In the genomic region with DNA sequence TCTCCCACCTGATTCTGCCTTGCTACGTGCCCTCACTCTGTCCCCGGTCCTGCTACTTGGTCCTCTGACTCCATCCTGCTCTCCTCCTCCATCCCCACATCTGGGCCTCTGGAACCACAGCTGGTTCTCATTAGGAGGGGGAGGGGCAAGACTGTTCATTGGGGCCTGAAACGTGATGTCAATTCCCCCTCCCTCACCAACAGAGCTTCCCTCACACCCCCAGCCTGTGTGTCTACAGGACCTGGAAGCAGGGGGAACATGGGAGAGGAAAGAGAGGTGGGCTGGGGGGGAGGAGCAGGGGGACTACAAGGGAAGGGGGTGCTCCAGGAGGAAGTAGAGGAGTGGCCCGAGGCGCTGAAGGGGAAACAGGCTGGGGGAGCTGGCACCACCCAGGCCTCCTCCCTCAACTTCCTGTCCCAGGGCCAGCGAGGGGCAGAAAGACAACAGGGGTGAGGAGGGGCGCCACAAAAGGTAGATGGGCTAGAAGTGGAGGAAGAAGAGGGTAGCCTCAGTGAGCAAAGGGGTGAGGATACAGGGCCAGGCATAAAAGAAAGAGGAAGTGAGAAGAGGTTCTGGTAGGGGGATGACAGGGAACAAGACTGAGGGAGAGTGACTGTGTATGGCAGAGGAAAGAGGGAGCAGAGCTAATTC, we compare ENCODE assay signal across 8 cellular contexts. TPM values are rescaled to one million over a fixed set of nuclear protein-coding genes. Genes with fewer than 3 reads are reported as not detected.
DNase-seq lines count a peak whose midpoint lies in the region; ATAC-seq and TF ChIP-seq lines count a peak whose summit lies in the region.

No MANE protein-coding gene starts in this region.

- H3K4me1 ChIP-seq in CD4-positive, alpha-beta memory T cell (ENCODE audit: insufficient read depth, low read length) = peaks cover 44% of the 10 kb centered on the region
- peaks cover 0 to 35% (median 21%) of the 10 kb centered on the region in 4 donors for H3K4me1 ChIP-seq in tibial artery

- peaks cover 0 to 12% (median 0%) of the 10 kb centered on the region in 4 donors for H3K4me1 Mint-ChIP-seq in CD4-positive, alpha-beta memory T cell
- no peaks in the 10 kb centered on the region for H3K4me1 Mint-ChIP-seq in activated CD4-positive, alpha-beta memory T cell treated with anti-CD3 and anti-CD28 coated beads, Interleukin-2, amount 10 ng/mL, durations not matched to agents 7 days and 5 days
- H3K4me1 Mint-ChIP-seq in immature natural killer cell = no peaks in the 10 kb centered on the region

- H3K27ac Mint-ChIP-seq in CD4-positive, alpha-beta memory T cell = no peak overlapping the region
- H3K27ac Mint-ChIP-seq in activated CD4-positive, alpha-beta memory T cell treated with anti-CD3 and anti-CD28 coated beads, Interleukin-2, amount 10 ng/mL, durations not matched to agents 7 days and 5 days = no peak overlapping the region
- H3K27ac Mint-ChIP-seq in immature natural killer cell = no peak overlapping the region

- no peaks in the 10 kb centered on the region for H3K36me3 ChIP-seq in CD4-positive, alpha-beta memory T cell (ENCODE audit: insufficient read depth, low read length)
- no peaks in the 10 kb centered on the region for H3K36me3 ChIP-seq in tibial artery

- no peaks in the 10 kb centered on the region for H3K27me3 ChIP-seq in CD4-positive, alpha-beta memory T cell (ENCODE audit: insufficient read depth, low read length)
- H3K27me3 ChIP-seq in tibial artery = no peaks in the 10 kb centered on the region

- DNase-seq in CD4-positive, alpha-beta memory T cell = peak in 3 of 5 donors; percentile 22 to 31 (median 22)
- peak; percentile 36 for DNase-seq in activated CD4-positive, alpha-beta memory T cell treated with anti-CD3 and anti-CD28 coated beads, Interleukin-2, amount 10 ng/mL, durations not matched to agents 7 days and 5 days
- DNase-seq in immature natural killer cell = peak; percentile 15 to 25 (median 16)
- no peak for DNase-seq in tibial artery
- DNase-seq in DMS 273 (lab: John Stamatoyannopoulos, UW; ENCODE audit: unreplicated experiment) = no peak
- DNase-seq in NCI-H1092 treated with DMSO at 0.1 percent for 48 hours (lab: John Stamatoyannopoulos, UW) = no peak

- peak overlapping the region; percentile 54 for H3K27ac ChIP-seq in CD4-positive, alpha-beta memory T cell (ENCODE audit: low read depth, low read length)
- H3K27ac ChIP-seq in tibial artery = peak overlapping the region; percentile 59 to 68

- H3K27me3 Mint-ChIP-seq in CD4-positive, alpha-beta memory T cell = no peaks in the 10 kb centered on the region
- H3K27me3 Mint-ChIP-seq in activated CD4-positive, alpha-beta memory T cell treated with anti-CD3 and anti-CD28 coated beads, Interleukin-2, amount 10 ng/mL, durations not matched to agents 7 days and 5 days = no peaks in the 10 kb centered on the region
- H3K27me3 Mint-ChIP-seq in immature natural killer cell (ENCODE audit: low read depth in 3 of 3) = no peaks in the 10 kb centered on the region

- POLR2A ChIA-PET in CD4-positive, alpha-beta memory T cell (lab: Charles Lee; ENCODE audit: partially characterized antibody) = interaction anchor here (0.6 to 3.3 kb wide), 20 partner anchors 8 to 165 kb away, joined by 3 to 37 read pairs (median 7); partner anchors contain the start of genes ARFIP2, DCHS1, ILK and MRPL17
- POLR2A ChIA-PET in activated CD4-positive, alpha-beta memory T cell treated with anti-CD3 and anti-CD28 coated beads, Interleukin-2, amount 10 ng/mL, durations not matched to agents 7 days and 5 days (lab: Charles Lee) = interaction anchor here (1.1 to 2.1 kb wide), 5 partner anchors 16 to 35 kb away, joined by 3 to 20 read pairs (median 5); partner anchors contain the start of genes TAF10 and TPP1

- no peak overlapping the region for H3K4me3 Mint-ChIP-seq in CD4-positive, alpha-beta memory T cell
- no peak overlapping the region for H3K4me3 Mint-ChIP-seq in activated CD4-positive, alpha-beta memory T cell treated with anti-CD3 and anti-CD28 coated beads, Interleukin-2, amount 10 ng/mL, durations not matched to agents 7 days and 5 days
- H3K4me3 Mint-ChIP-seq in immature natural killer cell = no peak overlapping the region

- intact Hi-C loops in CD4-positive, alpha-beta memory T cell (cut with micrococcal nuclease) = loop anchor here (2.0 kb wide), 1 partner anchor 20 kb away; no protein-coding TSS in a partner anchor
- intact Hi-C loops in tibial artery (cut with DNase I; ENCODE audit: low total_unique reads) = no loop called here

- no peaks in the 10 kb centered on the region for H3K36me3 Mint-ChIP-seq in CD4-positive, alpha-beta memory T cell
- H3K36me3 Mint-ChIP-seq in activated CD4-positive, alpha-beta memory T cell treated with anti-CD3 and anti-CD28 coated beads, Interleukin-2, amount 10 ng/mL, durations not matched to agents 7 days and 5 days (ENCODE audit: low read depth) = no peaks in the 10 kb centered on the region
- H3K36me3 Mint-ChIP-seq in immature natural killer cell = no peaks in the 10 kb centered on the region

- ATAC-seq in GM19395 (IDR thresholded peaks at IDR 0.05; ENCODE audit: unreplicated experiment) (peak; percentile 96), HG03354 (IDR thresholded peaks at IDR 0.05; ENCODE audit: poor library complexity, severe bottlenecking, unreplicated experiment) (peak; percentile 90)

- no peaks in the 10 kb centered on the region for H3K9me3 ChIP-seq in CD4-positive, alpha-beta memory T cell (ENCODE audit: control insufficient read depth in 1 of 2, low read length in 2 of 2)
- H3K9me3 ChIP-seq in tibial artery = no peaks in the 10 kb centered on the region

- CTCF ChIA-PET in CD4-positive, alpha-beta memory T cell (lab: Charles Lee; ENCODE audit: partially characterized antibody) = interaction anchor here (1.2 to 2.8 kb wide), 10 partner anchors 13 to 59 kb away, joined by 3 to 16 read pairs (median 5); partner anchors contain the start of genes MRPL17, TAF10 and TPP1
- CTCF ChIA-PET in activated CD4-positive, alpha-beta memory T cell treated with anti-CD3 and anti-CD28 coated beads, Interleukin-2, amount 10 ng/mL, durations not matched to agents 7 days and 5 days (lab: Charles Lee) = interaction anchor here (0.7 to 3.3 kb wide), 7 partner anchors 12 to 203 kb away, joined by 3 to 18 read pairs (median 3); partner anchors contain the start of gene TPP1

- H3K4me3 ChIP-seq in CD4-positive, alpha-beta memory T cell (ENCODE audit: low read length in 2 of 2) = peak overlapping the region; percentile 8 to 26
- no peak overlapping the region for H3K4me3 ChIP-seq in tibial artery

- no peak for TF ChIP-seq CTCF in tibial artery (IDR thresholded peaks at IDR 0.05)

- no peaks in the 10 kb centered on the region for H3K9me3 Mint-ChIP-seq in CD4-positive, alpha-beta memory T cell
- no peaks in the 10 kb centered on the region for H3K9me3 Mint-ChIP-seq in activated CD4-positive, alpha-beta memory T cell treated with anti-CD3 and anti-CD28 coated beads, Interleukin-2, amount 10 ng/mL, durations not matched to agents 7 days and 5 days
- H3K9me3 Mint-ChIP-seq in immature natural killer cell = no peaks in the 10 kb centered on the region

RNA-seq across cellular contexts. Expression of gene DCHS1, which starts 8.9 kb away (rescaled TPM):
- total RNA-seq in CD4-positive, alpha-beta memory T cell = 1 to 10 TPM; 6.4 to 6.7 TPM
- 1 to 10 TPM in 1 of 2 donors, under 1 TPM in 1; 0.47 to 2.5 TPM for polyA plus RNA-seq in CD4-positive, alpha-beta memory T cell
- under 1 TPM; 0.23 to 0.25 TPM for total RNA-seq in activated CD4-positive, alpha-beta memory T cell treated with anti-CD3 and anti-CD28 coated beads, Interleukin-2, amount 10 ng/mL, durations not matched to agents 7 days and 5 days
- under 1 TPM in 2 of 3 donors, not detected in 1; 0.10 to 0.11 TPM for polyA plus RNA-seq in immature natural killer cell

RNA-seq across cellular contexts. Expression of gene TPP1, which starts 27.5 kb away (rescaled TPM):
- total RNA-seq in CD4-positive, alpha-beta memory T cell = 100 to 1,000 TPM; 194 to 198 TPM
- 100 to 1,000 TPM; 103 to 144 TPM for polyA plus RNA-seq in CD4-positive, alpha-beta memory T cell
- total RNA-seq in activated CD4-positive, alpha-beta memory T cell treated with anti-CD3 and anti-CD28 coated beads, Interleukin-2, amount 10 ng/mL, durations not matched to agents 7 days and 5 days = 100 to 1,000 TPM; 130 to 131 TPM
- 100 to 1,000 TPM; 110 to 225 (median 167) TPM for polyA plus RNA-seq in immature natural killer cell

RNA-seq across cellular contexts. Expression of gene TAF10, which starts 34.7 kb away (rescaled TPM):
- total RNA-seq in CD4-positive, alpha-beta memory T cell = 100 to 1,000 TPM; 116 to 120 TPM
- polyA plus RNA-seq in CD4-positive, alpha-beta memory T cell = 100 to 1,000 TPM; 171 to 367 TPM
- total RNA-seq in activated CD4-positive, alpha-beta memory T cell treated with anti-CD3 and anti-CD28 coated beads, Interleukin-2, amount 10 ng/mL, durations not matched to agents 7 days and 5 days = 100 to 1,000 TPM; 159 to 161 TPM
- polyA plus RNA-seq in immature natural killer cell = 100 to 1,000 TPM; 329 to 365 (median 334) TPM

RNA-seq across cellular contexts. Expression of gene MRPL17, which starts 36.4 kb away (rescaled TPM):
- 10 to 100 TPM; 33.4 to 36.9 TPM for total RNA-seq in CD4-positive, alpha-beta memory T cell
- 10 to 100 TPM; 12.7 to 42.6 TPM for polyA plus RNA-seq in CD4-positive, alpha-beta memory T cell
- 10 to 100 TPM; 54.1 to 56.3 TPM for total RNA-seq in activated CD4-positive, alpha-beta memory T cell treated with anti-CD3 and anti-CD28 coated beads, Interleukin-2, amount 10 ng/mL, durations not matched to agents 7 days and 5 days
- 10 to 100 TPM in 2 of 3 donors, 1 to 10 TPM in 1; 4.6 to 17.0 (median 13.7) TPM for polyA plus RNA-seq in immature natural killer cell

RNA-seq across cellular contexts. Expression of gene ILK, which starts 43.2 kb away (rescaled TPM):
- 100 to 1,000 TPM; 131 to 132 TPM for total RNA-seq in CD4-positive, alpha-beta memory T cell
- polyA plus RNA-seq in CD4-positive, alpha-beta memory T cell = 100 to 1,000 TPM; 121 to 129 TPM
- 100 to 1,000 TPM; 135 to 138 TPM for total RNA-seq in activated CD4-positive, alpha-beta memory T cell treated with anti-CD3 and anti-CD28 coated beads, Interleukin-2, amount 10 ng/mL, durations not matched to agents 7 days and 5 days
- 100 to 1,000 TPM; 155 to 297 (median 193) TPM for polyA plus RNA-seq in immature natural killer cell

Comparison
In these comparisons a context has a peak if more than half of its experiments do, and no peak if none do; other contexts are left out.
1. DNase-seq: peak in CD4-positive, alpha-beta memory T cell (3 of 5), activated CD4-positive, alpha-beta memory T cell treated with anti-CD3 and anti-CD28 coated beads, Interleukin-2, amount 10 ng/mL, durations not matched to agents 7 days and 5 days (single experiment) and immature natural killer cell (3 of 3); none in tibial artery (0 of 2), DMS 273 (single experiment) and NCI-H1092 treated with DMSO at 0.1 percent for 48 hours (single experiment).
2. H3K4me3 ChIP-seq: peak in CD4-positive, alpha-beta memory T cell (2 of 2); none in tibial artery (0 of 2).
3. RNA of gene DCHS1, which starts 8.9 kb away (total RNA-seq): 6.4 to 6.7 TPM in CD4-positive, alpha-beta memory T cell; 0.23 to 0.25 TPM in activated CD4-positive, alpha-beta memory T cell treated with anti-CD3 and anti-CD28 coated beads, Interleukin-2, amount 10 ng/mL, durations not matched to agents 7 days and 5 days; every median in the first group is over 4 times any median in the second.